ENCODE assay signal across 18 cellular contexts in the genomic region with DNA sequence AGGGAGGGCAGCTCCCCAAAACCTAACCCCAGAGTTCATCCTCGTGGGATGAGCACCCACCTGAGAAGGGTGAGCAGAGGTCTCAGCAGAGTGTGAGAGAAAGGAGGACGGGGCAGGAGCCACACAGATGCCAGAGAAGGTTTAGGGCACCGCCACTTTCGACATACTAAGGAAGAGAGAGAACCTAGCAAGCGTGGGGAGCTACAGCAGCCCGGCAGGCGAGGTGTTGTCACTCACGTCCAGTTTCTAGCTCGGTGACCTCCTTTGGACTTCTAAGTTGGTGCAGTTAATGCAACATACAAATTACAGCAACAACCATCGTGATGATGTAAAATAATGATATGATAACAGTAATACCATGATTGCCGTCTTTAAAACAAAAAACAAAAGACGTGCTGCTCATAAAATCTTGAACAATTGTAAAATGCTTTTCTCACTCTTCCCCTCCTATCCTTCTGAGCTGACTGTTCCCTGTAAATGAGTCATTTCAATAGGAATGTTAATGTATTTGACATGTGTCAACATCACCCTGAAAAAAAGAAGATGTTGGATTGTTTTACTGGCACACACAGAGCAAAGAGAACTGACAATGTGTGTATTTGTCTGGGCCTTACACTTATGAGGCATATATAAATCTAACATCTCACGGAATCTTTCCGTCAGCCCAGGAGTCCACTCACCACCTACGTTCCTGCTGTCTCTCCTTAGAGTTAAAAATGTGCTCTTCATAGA.
DNase-seq lines count a peak whose midpoint lies in the region; TF ChIP-seq lines count a peak whose summit lies in the region.
"Had no signal": no experiment of that assay in that cellular context is flagged by ENCODE, and none has a peak within 500 bp of the region (broad histone marks: within the 10 kb centered on the region; RNA-seq: fewer than 3 reads in every experiment).

No MANE protein-coding gene starts in this region.

- TF ChIP-seq CTCF in VCaP (conservative IDR thresholded peaks at IDR 0.05) (no peak), hepatocyte (IDR thresholded peaks at IDR 0.05; ENCODE audit: poor library complexity) (no peak), progenitor cell of endocrine pancreas (IDR thresholded peaks at IDR 0.05; ENCODE audit: unreplicated experiment) (no peak)

- H2AFZ ChIP-seq in hepatocyte, result no peak overlapping the region

- 64% methylated on average over 15 of the region's 15 CpGs for WGBS in hepatocyte (ENCODE audit: low lambda C conversion rate, missing lambda C conversion rate)

- DNase-seq in HT1080 (ENCODE audit: low read depth), result peak; percentile 57
- DNase-seq in hepatocyte (ENCODE audit: low spot score), result peak; percentile 44
- no peak for DNase-seq in NCI-H1417 (lab: John Stamatoyannopoulos, UW)
- no peak for DNase-seq in activated T-helper 1 cell treated with anti-CD3 and anti-CD28 coated beads, Interleukin-12 subunit alpha, Interleukin-12 subunit beta, Interleukin-2, Interleukin-4 antibody, amounts not matched to agents 30 ng/mL and 10 ng/mL and 1 ng/mL, durations not matched to agents 14 hours and 24 hours and 36 hours (ENCODE audit: low spot score)
- no peak for DNase-seq in progenitor cell of endocrine pancreas (ENCODE audit: low spot score, unreplicated experiment)
- DNase-seq: activated CD4-positive, alpha-beta T cell treated with anti-CD3 and anti-CD28 coated beads, Interleukin-2, amount 10 ng/mL, durations not matched to agents 7 days and 5 days; activated CD8-positive, alpha-beta memory T cell treated with anti-CD3 and anti-CD28 coated beads, Interleukin-2, amount 50 U/mL, for 48 hours; activated naive CD4-positive, alpha-beta T cell treated with Interleukin-2 at 50 U/mL for 16 hours; cortex of kidney; erythroblast; GOT3; NCI-H1048; NCI-H526; stimulated activated CD4-positive, alpha-beta T cell treated with anti-CD3 and anti-CD28 coated beads, Interleukin-2, amount 100 ng/mL, for 24 hours had no signal

- H3K9me3 ChIP-seq in hepatocyte (ENCODE audit: low read depth), result no peaks in the 10 kb centered on the region

- H3K4me2 ChIP-seq in hepatocyte, result peak overlapping the region; percentile 39

- peaks cover 2% of the 10 kb centered on the region for H3K27me3 Mint-ChIP-seq in activated T-helper 1 cell treated with anti-CD3 and anti-CD28 coated beads, Interleukin-12 subunit alpha, Interleukin-12 subunit beta, Interleukin-2, Interleukin-4 antibody, amounts not matched to agents 30 ng/mL and 10 ng/mL and 1 ng/mL, durations not matched to agents 14 hours and 24 hours and 36 hours (ENCODE audit: insufficient read depth)
- H3K27me3 Mint-ChIP-seq in progenitor cell of endocrine pancreas, result no peaks in the 10 kb centered on the region

- H3K4me1 ChIP-seq in hepatocyte (ENCODE audit: insufficient read depth), result peaks cover 29% of the 10 kb centered on the region

- no peaks in the 10 kb centered on the region for H4K20me1 ChIP-seq in hepatocyte (ENCODE audit: insufficient read depth, poor library complexity, severe bottlenecking)

- intact Hi-C loops in activated T-helper 1 cell treated with anti-CD3 and anti-CD28 coated beads, Interleukin-12 subunit alpha, Interleukin-12 subunit beta, Interleukin-2, Interleukin-4 antibody, amounts not matched to agents 30 ng/mL and 10 ng/mL and 1 ng/mL, durations not matched to agents 14 hours and 24 hours and 36 hours (cut with micrococcal nuclease), result loop anchor here (5.0 kb wide), 1 partner anchor 46 kb away; no protein-coding TSS in a partner anchor

- H3K27ac Mint-ChIP-seq in activated T-helper 1 cell treated with anti-CD3 and anti-CD28 coated beads, Interleukin-12 subunit alpha, Interleukin-12 subunit beta, Interleukin-2, Interleukin-4 antibody, amounts not matched to agents 30 ng/mL and 10 ng/mL and 1 ng/mL, durations not matched to agents 14 hours and 24 hours and 36 hours, result no peak overlapping the region
- no peak overlapping the region for H3K27ac Mint-ChIP-seq in progenitor cell of endocrine pancreas
- H3K27ac Mint-ChIP-seq: activated CD4-positive, alpha-beta T cell treated with anti-CD3 and anti-CD28 coated beads, Interleukin-2, amount 10 ng/mL, durations not matched to agents 7 days and 5 days; memory B cell had no signal

- H3K9me3 Mint-ChIP-seq in activated T-helper 1 cell treated with anti-CD3 and anti-CD28 coated beads, Interleukin-12 subunit alpha, Interleukin-12 subunit beta, Interleukin-2, Interleukin-4 antibody, amounts not matched to agents 30 ng/mL and 10 ng/mL and 1 ng/mL, durations not matched to agents 14 hours and 24 hours and 36 hours, result peaks cover 6% of the 10 kb centered on the region
- H3K9me3 Mint-ChIP-seq in progenitor cell of endocrine pancreas (ENCODE audit: low read depth), result no peaks in the 10 kb centered on the region

- H3K4me3 ChIP-seq in hepatocyte (no peak overlapping the region), skin epidermis (no peak overlapping the region)

- no peaks in the 10 kb centered on the region for H3K79me2 ChIP-seq in hepatocyte

- H3K36me3 ChIP-seq in hepatocyte (replicated peaks; ENCODE audit: insufficient read depth, low read depth), result no peaks in the 10 kb centered on the region

- peaks cover 4% of the 10 kb centered on the region for H3K36me3 Mint-ChIP-seq in activated T-helper 1 cell treated with anti-CD3 and anti-CD28 coated beads, Interleukin-12 subunit alpha, Interleukin-12 subunit beta, Interleukin-2, Interleukin-4 antibody, amounts not matched to agents 30 ng/mL and 10 ng/mL and 1 ng/mL, durations not matched to agents 14 hours and 24 hours and 36 hours (ENCODE audit: low read depth)
- peaks cover 2% of the 10 kb centered on the region for H3K36me3 Mint-ChIP-seq in progenitor cell of endocrine pancreas (ENCODE audit: insufficient read depth)
- H3K36me3 Mint-ChIP-seq: memory B cell had no signal

- no peaks in the 10 kb centered on the region for H3K27me3 ChIP-seq in hepatocyte

- peak overlapping the region; percentile 31; the same call in 1 of the 2 replicates for H3K27ac ChIP-seq in VCaP
- H3K27ac ChIP-seq in hepatocyte, result peak overlapping the region; percentile 92
- peak overlapping the region in 16 of 21 experiments; percentile 2 to 71 (median 56) for H3K27ac ChIP-seq in skin epidermis

- H3K4me1 Mint-ChIP-seq in activated T-helper 1 cell treated with anti-CD3 and anti-CD28 coated beads, Interleukin-12 subunit alpha, Interleukin-12 subunit beta, Interleukin-2, Interleukin-4 antibody, amounts not matched to agents 30 ng/mL and 10 ng/mL and 1 ng/mL, durations not matched to agents 14 hours and 24 hours and 36 hours (ENCODE audit: low read depth), result peaks cover 37% of the 10 kb centered on the region
- peaks cover 15% of the 10 kb centered on the region for H3K4me1 Mint-ChIP-seq in progenitor cell of endocrine pancreas (ENCODE audit: low read depth)
- H3K4me1 Mint-ChIP-seq: memory B cell had no signal

- H3K9me2 ChIP-seq in hepatocyte (replicated peaks; ENCODE audit: insufficient read depth), result no peaks in the 10 kb centered on the region

- no peak overlapping the region for H3K4me3 Mint-ChIP-seq in activated T-helper 1 cell treated with anti-CD3 and anti-CD28 coated beads, Interleukin-12 subunit alpha, Interleukin-12 subunit beta, Interleukin-2, Interleukin-4 antibody, amounts not matched to agents 30 ng/mL and 10 ng/mL and 1 ng/mL, durations not matched to agents 14 hours and 24 hours and 36 hours
- no peak overlapping the region for H3K4me3 Mint-ChIP-seq in progenitor cell of endocrine pancreas (ENCODE audit: low read depth)
- H3K4me3 Mint-ChIP-seq: activated CD4-positive, alpha-beta T cell treated with anti-CD3 and anti-CD28 coated beads, Interleukin-2, amount 10 ng/mL, durations not matched to agents 7 days and 5 days; memory B cell; nephron had no signal

Comparison
In these comparisons a context has a peak if more than half of its experiments do, and no peak if none do; other contexts are left out.
1. DNase-seq: peak in HT1080 (single experiment) and hepatocyte (single experiment); none in NCI-H1417 (0 of 3), activated T-helper 1 cell treated with anti-CD3 and anti-CD28 coated beads, Interleukin-12 subunit alpha, Interleukin-12 subunit beta, Interleukin-2, Interleukin-4 antibody, amounts not matched to agents 30 ng/mL and 10 ng/mL and 1 ng/mL, durations not matched to agents 14 hours and 24 hours and 36 hours (single experiment) and progenitor cell of endocrine pancreas (single experiment).
2. H3K27ac ChIP-seq: peak in every context shown above with its lines; median percentile 92 in hepatocyte; 56 in skin epidermis; 31 in VCaP.